Comparison of ENCODE assay signal across 8 cellular contexts in the genomic region with DNA sequence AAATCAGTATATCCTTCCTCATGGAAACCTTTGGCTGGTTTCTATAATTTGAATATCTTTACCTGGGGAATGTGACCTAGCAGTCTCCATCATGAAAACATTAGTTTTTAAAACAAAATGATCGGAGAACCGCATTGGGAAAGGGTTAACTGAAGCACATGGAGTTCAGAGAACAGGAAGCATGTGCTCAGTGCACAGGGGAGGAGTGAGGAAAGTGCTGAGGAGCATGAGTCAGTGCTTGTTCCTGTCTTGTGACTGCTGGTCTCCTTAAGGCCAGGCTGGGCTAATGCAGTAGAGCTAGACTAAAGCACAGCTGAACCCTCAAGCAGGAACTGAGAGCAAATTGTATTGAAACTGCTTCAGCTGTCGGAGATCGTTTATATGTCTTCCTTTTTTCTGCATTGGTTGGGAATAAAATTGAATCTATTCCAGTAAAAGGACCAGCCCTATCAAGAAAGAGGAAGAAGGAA. TPM values are rescaled to one million over a fixed set of nuclear protein-coding genes. Genes with fewer than 3 reads are reported as not detected.
A peak's percentile ranks its signal among the peaks of the same experiment; 100 is the strongest.
DNase-seq lines count a peak whose midpoint lies in the region; ATAC-seq and TF ChIP-seq lines count a peak whose summit lies in the region.

No MANE protein-coding gene starts in this region.

- H3K4me3 ChIP-seq in epithelial cell of esophagus (ENCODE audit: low read length) (no peak overlapping the region), neural progenitor cell (no peak overlapping the region)

- H3K4me3 Mint-ChIP-seq in activated CD4-positive, alpha-beta memory T cell treated with anti-CD3 and anti-CD28 coated beads for 36 hours: peak overlapping the region; percentile 96
- H3K4me3 Mint-ChIP-seq in neural progenitor cell: no peak overlapping the region

- no peak overlapping the region for H3K9ac ChIP-seq in neural progenitor cell

- DNase-seq in GF-D8 (lab: John Stamatoyannopoulos, UW) (peak; percentile 95), Kasumi-1 (lab: John Stamatoyannopoulos, UW) (peak; percentile 99), epithelial cell of esophagus (ENCODE audit: low read depth) (peak; percentile 92), neural progenitor cell (ENCODE audit: low spot score) (no peak), ureter (ENCODE audit: low spot score) (peak; percentile 77), NCI-H1417 (lab: John Stamatoyannopoulos, UW) (no peak)
- DNase-seq in activated CD4-positive, alpha-beta memory T cell treated with anti-CD3 and anti-CD28 coated beads for 36 hours: peak; percentile 85

- H3K4me2 ChIP-seq in neural progenitor cell: no peak overlapping the region

- no peaks in the 10 kb centered on the region for H3K9me3 Mint-ChIP-seq in activated CD4-positive, alpha-beta memory T cell treated with anti-CD3 and anti-CD28 coated beads for 36 hours
- no peaks in the 10 kb centered on the region for H3K9me3 Mint-ChIP-seq in neural progenitor cell

- H3K36me3 ChIP-seq in neural progenitor cell: no peaks in the 10 kb centered on the region

- H3K9me3 ChIP-seq in neural progenitor cell (ENCODE audit: low read depth): no peaks in the 10 kb centered on the region

- peaks cover 91% of the 10 kb centered on the region for H3K36me3 Mint-ChIP-seq in activated CD4-positive, alpha-beta memory T cell treated with anti-CD3 and anti-CD28 coated beads for 36 hours
- no peaks in the 10 kb centered on the region for H3K36me3 Mint-ChIP-seq in neural progenitor cell

- H3K27ac ChIP-seq in neural progenitor cell: no peak overlapping the region

- no peaks in the 10 kb centered on the region for H3K27me3 ChIP-seq in neural progenitor cell

- peaks cover 56% of the 10 kb centered on the region for H3K4me1 Mint-ChIP-seq in activated CD4-positive, alpha-beta memory T cell treated with anti-CD3 and anti-CD28 coated beads for 36 hours (ENCODE audit: low read depth)
- no peaks in the 10 kb centered on the region for H3K4me1 Mint-ChIP-seq in neural progenitor cell

- no peaks in the 10 kb centered on the region for H3K27me3 Mint-ChIP-seq in activated CD4-positive, alpha-beta memory T cell treated with anti-CD3 and anti-CD28 coated beads for 36 hours
- H3K27me3 Mint-ChIP-seq in neural progenitor cell (ENCODE audit: insufficient read depth, low read depth): peaks cover 2% of the 10 kb centered on the region

- CTCF ChIA-PET in activated CD4-positive, alpha-beta memory T cell treated with anti-CD3 and anti-CD28 coated beads for 36 hours (lab: Charles Lee): interaction anchor here (1.2 to 2.9 kb wide), 3 partner anchors 13 to 56 kb away, joined by 3 to 13 read pairs (median 4); no protein-coding TSS in a partner anchor

- H4K20me1 ChIP-seq in neural progenitor cell (ENCODE audit: low read depth): no peaks in the 10 kb centered on the region

- intact Hi-C loops in activated CD4-positive, alpha-beta memory T cell treated with anti-CD3 and anti-CD28 coated beads for 36 hours (cut with micrococcal nuclease): loop anchor here (1.0 to 2.0 kb wide), 4 partner anchors 25 to 61 kb away; partner anchors contain the start of gene AIM2

- H3K79me2 ChIP-seq in neural progenitor cell (ENCODE audit: low read depth): no peaks in the 10 kb centered on the region

- H2AFZ ChIP-seq in neural progenitor cell (replicated peaks): no peak overlapping the region

- peak overlapping the region; percentile 100 for H3K27ac Mint-ChIP-seq in activated CD4-positive, alpha-beta memory T cell treated with anti-CD3 and anti-CD28 coated beads for 36 hours
- H3K27ac Mint-ChIP-seq in neural progenitor cell: peak overlapping the region; percentile 14

- peak; percentile 94 for ATAC-seq in GM21723 (IDR thresholded peaks at IDR 0.05; ENCODE audit: unreplicated experiment)

- no peaks in the 10 kb centered on the region for H3F3A ChIP-seq in neural progenitor cell (ENCODE audit: low read depth)

- TF ChIP-seq CTCF in epithelial cell of esophagus (IDR thresholded peaks at IDR 0.05; ENCODE audit: insufficient read depth, low read depth, low read length, missing control alignments) (no peak), neural progenitor cell (IDR thresholded peaks at IDR 0.05) (no peak)

- POLR2A ChIA-PET in activated CD4-positive, alpha-beta memory T cell treated with anti-CD3 and anti-CD28 coated beads for 36 hours (lab: Charles Lee): interaction anchor here (0.9 to 7.3 kb wide), 10 partner anchors 9 to 87 kb away, joined by 3 to 153 read pairs (median 4); partner anchors contain the start of gene AIM2

- H3K4me1 ChIP-seq in neural progenitor cell: no peaks in the 10 kb centered on the region

RNA-seq across cellular contexts. Expression of gene IFI16, which starts 5.8 kb away (rescaled TPM):
- 100 to 1,000 TPM; 215 to 220 TPM for total RNA-seq in activated CD4-positive, alpha-beta memory T cell treated with anti-CD3 and anti-CD28 coated beads for 36 hours
- total RNA-seq in neural progenitor cell (ENCODE audit: low replicate concordance) (4.0 and 5.4 TPM in 2 replicates), ureter (93.0 TPM)

Comparison
In these comparisons a context has a peak if more than half of its experiments do, and no peak if none do; other contexts are left out.
1. DNase-seq: peak in GF-D8 (single experiment), Kasumi-1 (2 of 2), activated CD4-positive, alpha-beta memory T cell treated with anti-CD3 and anti-CD28 coated beads for 36 hours (single experiment), epithelial cell of esophagus (single experiment) and ureter (single experiment); none in neural progenitor cell (single experiment) and NCI-H1417 (0 of 3).
2. RNA of gene IFI16, which starts 5.8 kb away (total RNA-seq): 215 to 220 TPM in activated CD4-positive, alpha-beta memory T cell treated with anti-CD3 and anti-CD28 coated beads for 36 hours and 93.0 TPM in ureter (single experiment); 4.0 to 5.4 TPM in neural progenitor cell; every median in the first group is over 10 times any median in the second.